1 cellular context compared by ENCODE assay signal in the genomic region with DNA sequence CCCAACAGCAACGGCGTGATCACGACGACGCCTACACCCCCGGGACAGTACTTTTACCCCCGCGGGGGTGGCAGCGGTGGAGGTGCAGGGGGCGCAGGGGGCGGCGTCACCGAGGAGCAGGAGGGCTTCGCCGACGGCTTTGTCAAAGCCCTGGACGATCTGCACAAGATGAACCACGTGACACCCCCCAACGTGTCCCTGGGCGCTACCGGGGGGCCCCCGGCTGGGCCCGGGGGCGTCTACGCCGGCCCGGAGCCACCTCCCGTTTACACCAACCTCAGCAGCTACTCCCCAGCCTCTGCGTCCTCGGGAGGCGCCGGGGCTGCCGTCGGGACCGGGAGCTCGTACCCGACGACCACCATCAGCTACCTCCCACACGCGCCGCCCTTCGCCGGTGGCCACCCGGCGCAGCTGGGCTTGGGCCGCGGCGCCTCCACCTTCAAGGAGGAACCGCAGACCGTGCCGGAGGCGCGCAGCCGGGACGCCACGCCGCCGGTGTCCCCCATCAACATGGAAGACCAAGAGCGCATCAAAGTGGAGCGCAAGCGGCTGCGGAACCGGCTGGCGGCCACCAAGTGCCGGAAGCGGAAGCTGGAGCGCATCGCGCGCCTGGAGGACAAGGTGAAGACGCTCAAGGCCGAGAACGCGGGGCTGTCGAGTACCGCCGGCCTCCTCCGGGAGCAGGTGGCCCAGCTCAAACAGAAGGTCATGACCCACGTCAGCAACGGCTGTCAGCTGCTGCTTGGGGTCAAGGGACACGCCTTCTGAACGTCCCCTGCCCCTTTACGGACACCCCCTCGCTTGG.
A peak's percentile ranks its signal among the peaks of the same experiment; 100 is the strongest.
TF ChIP-seq lines count a peak whose summit lies in the region.

No MANE protein-coding gene starts in this region.

TF ChIP-seq in K562, 482 proteins besides CTCF, POLR2A, EP300 and RAD21 (continued from another document and continues in another):
- TF ChIP-seq, protein P1, sequence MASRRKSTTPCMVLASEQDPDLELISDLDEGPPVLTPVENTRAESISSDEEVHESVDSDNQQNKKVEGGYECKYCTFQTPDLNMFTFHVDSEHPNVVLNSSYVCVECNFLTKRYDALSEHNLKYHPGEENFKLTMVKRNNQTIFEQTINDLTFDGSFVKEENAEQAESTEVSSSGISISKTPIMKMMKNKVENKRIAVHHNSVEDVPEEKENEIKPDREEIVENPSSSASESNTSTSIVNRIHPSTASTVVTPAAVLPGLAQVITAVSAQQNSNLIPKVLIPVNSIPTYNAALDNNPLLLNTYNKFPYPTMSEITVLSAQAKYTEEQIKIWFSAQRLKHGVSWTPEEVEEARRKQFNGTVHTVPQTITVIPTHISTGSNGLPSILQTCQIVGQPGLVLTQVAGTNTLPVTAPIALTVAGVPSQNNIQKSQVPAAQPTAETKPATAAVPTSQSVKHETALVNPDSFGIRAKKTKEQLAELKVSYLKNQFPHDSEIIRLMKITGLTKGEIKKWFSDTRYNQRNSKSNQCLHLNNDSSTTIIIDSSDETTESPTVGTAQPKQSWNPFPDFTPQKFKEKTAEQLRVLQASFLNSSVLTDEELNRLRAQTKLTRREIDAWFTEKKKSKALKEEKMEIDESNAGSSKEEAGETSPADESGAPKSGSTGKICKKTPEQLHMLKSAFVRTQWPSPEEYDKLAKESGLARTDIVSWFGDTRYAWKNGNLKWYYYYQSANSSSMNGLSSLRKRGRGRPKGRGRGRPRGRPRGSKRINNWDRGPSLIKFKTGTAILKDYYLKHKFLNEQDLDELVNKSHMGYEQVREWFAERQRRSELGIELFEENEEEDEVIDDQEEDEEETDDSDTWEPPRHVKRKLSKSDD (conservative IDR thresholded peaks at IDR 0.05; ENCODE audit: low read length): no peak
- TF ChIP-seq, protein P2, sequence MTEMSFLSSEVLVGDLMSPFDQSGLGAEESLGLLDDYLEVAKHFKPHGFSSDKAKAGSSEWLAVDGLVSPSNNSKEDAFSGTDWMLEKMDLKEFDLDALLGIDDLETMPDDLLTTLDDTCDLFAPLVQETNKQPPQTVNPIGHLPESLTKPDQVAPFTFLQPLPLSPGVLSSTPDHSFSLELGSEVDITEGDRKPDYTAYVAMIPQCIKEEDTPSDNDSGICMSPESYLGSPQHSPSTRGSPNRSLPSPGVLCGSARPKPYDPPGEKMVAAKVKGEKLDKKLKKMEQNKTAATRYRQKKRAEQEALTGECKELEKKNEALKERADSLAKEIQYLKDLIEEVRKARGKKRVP (CRISPR knock-in tag; IDR thresholded peaks at IDR 0.05): no peak
- TF ChIP-seq HCFC1 (IDR thresholded peaks at IDR 0.05; ENCODE audit: low read depth, low read length) (no peak; the same call in 1 of the 2 replicates), ETS2 (tag; IDR thresholded peaks at IDR 0.05; ENCODE audit: borderline replicate concordance, poor library complexity, severe bottlenecking) (no peak), C11orf30 (IDR thresholded peaks at IDR 0.05; ENCODE audit: low read depth) (no peak), ZEB2 (IDR thresholded peaks at IDR 0.05) (no peak), ZBTB1 (CRISPR knock-in tag; IDR thresholded peaks at IDR 0.05; ENCODE audit: borderline replicate concordance, low read depth) (no peak), ZNF695 (CRISPR knock-in tag; IDR thresholded peaks at IDR 0.05) (no peak), MYBL2 (IDR thresholded peaks at IDR 0.05; ENCODE audit: low read depth) (no peak; the same call in 1 of the 2 replicates), MYBL2 (CRISPR knock-in tag; IDR thresholded peaks at IDR 0.05; ENCODE audit: borderline replicate concordance) (no peak), MTA1 (IDR thresholded peaks at IDR 0.05; ENCODE audit: borderline replicate concordance) (no peak), LCOR (CRISPR knock-in tag; IDR thresholded peaks at IDR 0.05) (no peak; the same call in 1 of the 2 replicates), ZNF253 (CRISPR knock-in tag; conservative IDR thresholded peaks at IDR 0.05) (no peak), SRSF1 (IDR thresholded peaks at IDR 0.05; ENCODE audit: low read depth, low read length) (no peak), POU5F1 (IDR thresholded peaks at IDR 0.05; ENCODE audit: borderline replicate concordance, low read depth, low read length, partially characterized antibody) (no peak), BRF1 (IDR thresholded peaks at IDR 0.05; ENCODE audit: borderline replicate concordance, extremely low read depth, insufficient read length) (no peak), DPF2 (IDR thresholded peaks at IDR 0.05) (no peak), MCM3 (IDR thresholded peaks at IDR 0.05) (no peak), DDX20 (tag; IDR thresholded peaks at IDR 0.05; ENCODE audit: low read depth) (no peak), SRF (CRISPR knock-in tag; IDR thresholded peaks at IDR 0.05) (peak in 1 of 2 experiments; percentile 68; a peak in 1 of 4 replicates)
- TF ChIP-seq, protein P3, sequence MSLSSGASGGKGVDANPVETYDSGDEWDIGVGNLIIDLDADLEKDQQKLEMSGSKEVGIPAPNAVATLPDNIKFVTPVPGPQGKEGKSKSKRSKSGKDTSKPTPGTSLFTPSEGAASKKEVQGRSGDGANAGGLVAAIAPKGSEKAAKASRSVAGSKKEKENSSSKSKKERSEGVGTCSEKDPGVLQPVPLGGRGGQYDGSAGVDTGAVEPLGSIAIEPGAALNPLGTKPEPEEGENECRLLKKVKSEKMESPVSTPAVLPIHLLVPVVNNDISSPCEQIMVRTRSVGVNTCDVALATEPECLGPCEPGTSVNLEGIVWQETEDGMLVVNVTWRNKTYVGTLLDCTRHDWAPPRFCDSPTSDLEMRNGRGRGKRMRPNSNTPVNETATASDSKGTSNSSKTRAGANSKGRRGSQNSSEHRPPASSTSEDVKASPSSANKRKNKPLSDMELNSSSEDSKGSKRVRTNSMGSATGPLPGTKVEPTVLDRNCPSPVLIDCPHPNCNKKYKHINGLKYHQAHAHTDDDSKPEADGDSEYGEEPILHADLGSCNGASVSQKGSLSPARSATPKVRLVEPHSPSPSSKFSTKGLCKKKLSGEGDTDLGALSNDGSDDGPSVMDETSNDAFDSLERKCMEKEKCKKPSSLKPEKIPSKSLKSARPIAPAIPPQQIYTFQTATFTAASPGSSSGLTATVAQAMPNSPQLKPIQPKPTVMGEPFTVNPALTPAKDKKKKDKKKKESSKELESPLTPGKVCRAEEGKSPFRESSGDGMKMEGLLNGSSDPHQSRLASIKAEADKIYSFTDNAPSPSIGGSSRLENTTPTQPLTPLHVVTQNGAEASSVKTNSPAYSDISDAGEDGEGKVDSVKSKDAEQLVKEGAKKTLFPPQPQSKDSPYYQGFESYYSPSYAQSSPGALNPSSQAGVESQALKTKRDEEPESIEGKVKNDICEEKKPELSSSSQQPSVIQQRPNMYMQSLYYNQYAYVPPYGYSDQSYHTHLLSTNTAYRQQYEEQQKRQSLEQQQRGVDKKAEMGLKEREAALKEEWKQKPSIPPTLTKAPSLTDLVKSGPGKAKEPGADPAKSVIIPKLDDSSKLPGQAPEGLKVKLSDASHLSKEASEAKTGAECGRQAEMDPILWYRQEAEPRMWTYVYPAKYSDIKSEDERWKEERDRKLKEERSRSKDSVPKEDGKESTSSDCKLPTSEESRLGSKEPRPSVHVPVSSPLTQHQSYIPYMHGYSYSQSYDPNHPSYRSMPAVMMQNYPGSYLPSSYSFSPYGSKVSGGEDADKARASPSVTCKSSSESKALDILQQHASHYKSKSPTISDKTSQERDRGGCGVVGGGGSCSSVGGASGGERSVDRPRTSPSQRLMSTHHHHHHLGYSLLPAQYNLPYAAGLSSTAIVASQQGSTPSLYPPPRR (CRISPR knock-in tag; IDR thresholded peaks at IDR 0.05; ENCODE audit: borderline replicate concordance): no peak
- TF ChIP-seq, protein P4, sequence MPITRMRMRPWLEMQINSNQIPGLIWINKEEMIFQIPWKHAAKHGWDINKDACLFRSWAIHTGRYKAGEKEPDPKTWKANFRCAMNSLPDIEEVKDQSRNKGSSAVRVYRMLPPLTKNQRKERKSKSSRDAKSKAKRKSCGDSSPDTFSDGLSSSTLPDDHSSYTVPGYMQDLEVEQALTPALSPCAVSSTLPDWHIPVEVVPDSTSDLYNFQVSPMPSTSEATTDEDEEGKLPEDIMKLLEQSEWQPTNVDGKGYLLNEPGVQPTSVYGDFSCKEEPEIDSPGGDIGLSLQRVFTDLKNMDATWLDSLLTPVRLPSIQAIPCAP (CRISPR knock-in tag; IDR thresholded peaks at IDR 0.05; ENCODE audit: borderline replicate concordance): no peak; the same call in 1 of the 2 replicates
- TF ChIP-seq, protein P5, sequence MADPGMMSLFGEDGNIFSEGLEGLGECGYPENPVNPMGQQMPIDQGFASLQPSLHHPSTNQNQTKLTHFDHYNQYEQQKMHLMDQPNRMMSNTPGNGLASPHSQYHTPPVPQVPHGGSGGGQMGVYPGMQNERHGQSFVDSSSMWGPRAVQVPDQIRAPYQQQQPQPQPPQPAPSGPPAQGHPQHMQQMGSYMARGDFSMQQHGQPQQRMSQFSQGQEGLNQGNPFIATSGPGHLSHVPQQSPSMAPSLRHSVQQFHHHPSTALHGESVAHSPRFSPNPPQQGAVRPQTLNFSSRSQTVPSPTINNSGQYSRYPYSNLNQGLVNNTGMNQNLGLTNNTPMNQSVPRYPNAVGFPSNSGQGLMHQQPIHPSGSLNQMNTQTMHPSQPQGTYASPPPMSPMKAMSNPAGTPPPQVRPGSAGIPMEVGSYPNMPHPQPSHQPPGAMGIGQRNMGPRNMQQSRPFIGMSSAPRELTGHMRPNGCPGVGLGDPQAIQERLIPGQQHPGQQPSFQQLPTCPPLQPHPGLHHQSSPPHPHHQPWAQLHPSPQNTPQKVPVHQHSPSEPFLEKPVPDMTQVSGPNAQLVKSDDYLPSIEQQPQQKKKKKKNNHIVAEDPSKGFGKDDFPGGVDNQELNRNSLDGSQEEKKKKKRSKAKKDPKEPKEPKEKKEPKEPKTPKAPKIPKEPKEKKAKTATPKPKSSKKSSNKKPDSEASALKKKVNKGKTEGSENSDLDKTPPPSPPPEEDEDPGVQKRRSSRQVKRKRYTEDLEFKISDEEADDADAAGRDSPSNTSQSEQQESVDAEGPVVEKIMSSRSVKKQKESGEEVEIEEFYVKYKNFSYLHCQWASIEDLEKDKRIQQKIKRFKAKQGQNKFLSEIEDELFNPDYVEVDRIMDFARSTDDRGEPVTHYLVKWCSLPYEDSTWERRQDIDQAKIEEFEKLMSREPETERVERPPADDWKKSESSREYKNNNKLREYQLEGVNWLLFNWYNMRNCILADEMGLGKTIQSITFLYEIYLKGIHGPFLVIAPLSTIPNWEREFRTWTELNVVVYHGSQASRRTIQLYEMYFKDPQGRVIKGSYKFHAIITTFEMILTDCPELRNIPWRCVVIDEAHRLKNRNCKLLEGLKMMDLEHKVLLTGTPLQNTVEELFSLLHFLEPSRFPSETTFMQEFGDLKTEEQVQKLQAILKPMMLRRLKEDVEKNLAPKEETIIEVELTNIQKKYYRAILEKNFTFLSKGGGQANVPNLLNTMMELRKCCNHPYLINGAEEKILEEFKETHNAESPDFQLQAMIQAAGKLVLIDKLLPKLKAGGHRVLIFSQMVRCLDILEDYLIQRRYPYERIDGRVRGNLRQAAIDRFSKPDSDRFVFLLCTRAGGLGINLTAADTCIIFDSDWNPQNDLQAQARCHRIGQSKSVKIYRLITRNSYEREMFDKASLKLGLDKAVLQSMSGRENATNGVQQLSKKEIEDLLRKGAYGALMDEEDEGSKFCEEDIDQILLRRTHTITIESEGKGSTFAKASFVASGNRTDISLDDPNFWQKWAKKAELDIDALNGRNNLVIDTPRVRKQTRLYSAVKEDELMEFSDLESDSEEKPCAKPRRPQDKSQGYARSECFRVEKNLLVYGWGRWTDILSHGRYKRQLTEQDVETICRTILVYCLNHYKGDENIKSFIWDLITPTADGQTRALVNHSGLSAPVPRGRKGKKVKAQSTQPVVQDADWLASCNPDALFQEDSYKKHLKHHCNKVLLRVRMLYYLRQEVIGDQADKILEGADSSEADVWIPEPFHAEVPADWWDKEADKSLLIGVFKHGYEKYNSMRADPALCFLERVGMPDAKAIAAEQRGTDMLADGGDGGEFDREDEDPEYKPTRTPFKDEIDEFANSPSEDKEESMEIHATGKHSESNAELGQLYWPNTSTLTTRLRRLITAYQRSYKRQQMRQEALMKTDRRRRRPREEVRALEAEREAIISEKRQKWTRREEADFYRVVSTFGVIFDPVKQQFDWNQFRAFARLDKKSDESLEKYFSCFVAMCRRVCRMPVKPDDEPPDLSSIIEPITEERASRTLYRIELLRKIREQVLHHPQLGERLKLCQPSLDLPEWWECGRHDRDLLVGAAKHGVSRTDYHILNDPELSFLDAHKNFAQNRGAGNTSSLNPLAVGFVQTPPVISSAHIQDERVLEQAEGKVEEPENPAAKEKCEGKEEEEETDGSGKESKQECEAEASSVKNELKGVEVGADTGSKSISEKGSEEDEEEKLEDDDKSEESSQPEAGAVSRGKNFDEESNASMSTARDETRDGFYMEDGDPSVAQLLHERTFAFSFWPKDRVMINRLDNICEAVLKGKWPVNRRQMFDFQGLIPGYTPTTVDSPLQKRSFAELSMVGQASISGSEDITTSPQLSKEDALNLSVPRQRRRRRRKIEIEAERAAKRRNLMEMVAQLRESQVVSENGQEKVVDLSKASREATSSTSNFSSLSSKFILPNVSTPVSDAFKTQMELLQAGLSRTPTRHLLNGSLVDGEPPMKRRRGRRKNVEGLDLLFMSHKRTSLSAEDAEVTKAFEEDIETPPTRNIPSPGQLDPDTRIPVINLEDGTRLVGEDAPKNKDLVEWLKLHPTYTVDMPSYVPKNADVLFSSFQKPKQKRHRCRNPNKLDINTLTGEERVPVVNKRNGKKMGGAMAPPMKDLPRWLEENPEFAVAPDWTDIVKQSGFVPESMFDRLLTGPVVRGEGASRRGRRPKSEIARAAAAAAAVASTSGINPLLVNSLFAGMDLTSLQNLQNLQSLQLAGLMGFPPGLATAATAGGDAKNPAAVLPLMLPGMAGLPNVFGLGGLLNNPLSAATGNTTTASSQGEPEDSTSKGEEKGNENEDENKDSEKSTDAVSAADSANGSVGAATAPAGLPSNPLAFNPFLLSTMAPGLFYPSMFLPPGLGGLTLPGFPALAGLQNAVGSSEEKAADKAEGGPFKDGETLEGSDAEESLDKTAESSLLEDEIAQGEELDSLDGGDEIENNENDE (IDR thresholded peaks at IDR 0.05; ENCODE audit: low read depth, low read length): no peak
- TF ChIP-seq, protein P6, sequence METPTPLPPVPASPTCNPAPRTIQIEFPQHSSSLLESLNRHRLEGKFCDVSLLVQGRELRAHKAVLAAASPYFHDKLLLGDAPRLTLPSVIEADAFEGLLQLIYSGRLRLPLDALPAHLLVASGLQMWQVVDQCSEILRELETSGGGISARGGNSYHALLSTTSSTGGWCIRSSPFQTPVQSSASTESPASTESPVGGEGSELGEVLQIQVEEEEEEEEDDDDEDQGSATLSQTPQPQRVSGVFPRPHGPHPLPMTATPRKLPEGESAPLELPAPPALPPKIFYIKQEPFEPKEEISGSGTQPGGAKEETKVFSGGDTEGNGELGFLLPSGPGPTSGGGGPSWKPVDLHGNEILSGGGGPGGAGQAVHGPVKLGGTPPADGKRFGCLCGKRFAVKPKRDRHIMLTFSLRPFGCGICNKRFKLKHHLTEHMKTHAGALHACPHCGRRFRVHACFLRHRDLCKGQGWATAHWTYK (CRISPR knock-in tag; IDR thresholded peaks at IDR 0.05): 0 out of 2 replicates have a peak, but pooled peaks have one; percentile 36
